Comparison of ENCODE assay signal across 1 cellular context in genomic region chr14:22839159-22839779, GRCh38.
TF ChIP-seq lines count a peak whose summit lies in the region.

No MANE protein-coding gene starts in this region.

TF ChIP-seq in IMR-90, 13 proteins besides CTCF, POLR2A, EP300 and RAD21:
- TF ChIP-seq CEBPB (IDR thresholded peaks at IDR 0.05; ENCODE audit: low read depth, low read length), result peak; percentile 82
- TF ChIP-seq MXI1 (IDR thresholded peaks at IDR 0.05; ENCODE audit: borderline replicate concordance, low read depth, low read length), result no peak
